15 cellular contexts compared by ENCODE assay signal in genomic region chr15:69781411-69782125, GRCh38.
"Had no signal": no experiment of that assay in that cellular context is flagged by ENCODE, and none has a peak within 500 bp of the region (broad histone marks: within the 10 kb centered on the region; RNA-seq: fewer than 3 reads in every experiment).

No MANE protein-coding gene starts in this region.

- DNase-seq: activated CD4-positive, alpha-beta T cell treated with anti-CD3 and anti-CD28 coated beads, Interleukin-2, amount 10 ng/mL, durations not matched to agents 7 days and 5 days; activated naive CD4-positive, alpha-beta T cell treated with anti-CD3 and anti-CD28 coated beads for 36 hours; effector memory CD4-positive, alpha-beta T cell; esophagus squamous epithelium; heart right ventricle; immature natural killer cell; natural killer cell; nucleus accumbens; posterior cingulate gyrus; stimulated activated naive CD4-positive, alpha-beta T cell; substantia nigra; T-helper 1 cell; T1000; tibial artery had no signal

- H3K4me1 ChIP-seq: esophagus squamous epithelium, tibial artery had no signal

- H3K27ac Mint-ChIP-seq: activated CD4-positive, alpha-beta T cell treated with anti-CD3 and anti-CD28 coated beads, Interleukin-2, amount 10 ng/mL, durations not matched to agents 7 days and 5 days; activated naive CD4-positive, alpha-beta T cell treated with anti-CD3 and anti-CD28 coated beads for 36 hours; immature natural killer cell; memory B cell; natural killer cell had no signal

- H3K27ac ChIP-seq: esophagus squamous epithelium, heart right ventricle, tibial artery had no signal

- H3K4me3 Mint-ChIP-seq: activated CD4-positive, alpha-beta T cell treated with anti-CD3 and anti-CD28 coated beads, Interleukin-2, amount 10 ng/mL, durations not matched to agents 7 days and 5 days; activated naive CD4-positive, alpha-beta T cell treated with anti-CD3 and anti-CD28 coated beads for 36 hours; immature natural killer cell; natural killer cell had no signal

- H3K9me3 Mint-ChIP-seq: natural killer cell had no signal

- H3K4me3 ChIP-seq: esophagus squamous epithelium, heart right ventricle, tibial artery had no signal

- H3K27me3 ChIP-seq: tibial artery had no signal

- H3K36me3 Mint-ChIP-seq: immature natural killer cell, natural killer cell had no signal

- H3K36me3 ChIP-seq: esophagus squamous epithelium, heart right ventricle, tibial artery had no signal

- H3K9me3 ChIP-seq: esophagus squamous epithelium, tibial artery had no signal

- ATAC-seq: heart right ventricle, natural killer cell had no signal
